Comparison of ENCODE assay signal across 8 cellular contexts in the genomic region with DNA sequence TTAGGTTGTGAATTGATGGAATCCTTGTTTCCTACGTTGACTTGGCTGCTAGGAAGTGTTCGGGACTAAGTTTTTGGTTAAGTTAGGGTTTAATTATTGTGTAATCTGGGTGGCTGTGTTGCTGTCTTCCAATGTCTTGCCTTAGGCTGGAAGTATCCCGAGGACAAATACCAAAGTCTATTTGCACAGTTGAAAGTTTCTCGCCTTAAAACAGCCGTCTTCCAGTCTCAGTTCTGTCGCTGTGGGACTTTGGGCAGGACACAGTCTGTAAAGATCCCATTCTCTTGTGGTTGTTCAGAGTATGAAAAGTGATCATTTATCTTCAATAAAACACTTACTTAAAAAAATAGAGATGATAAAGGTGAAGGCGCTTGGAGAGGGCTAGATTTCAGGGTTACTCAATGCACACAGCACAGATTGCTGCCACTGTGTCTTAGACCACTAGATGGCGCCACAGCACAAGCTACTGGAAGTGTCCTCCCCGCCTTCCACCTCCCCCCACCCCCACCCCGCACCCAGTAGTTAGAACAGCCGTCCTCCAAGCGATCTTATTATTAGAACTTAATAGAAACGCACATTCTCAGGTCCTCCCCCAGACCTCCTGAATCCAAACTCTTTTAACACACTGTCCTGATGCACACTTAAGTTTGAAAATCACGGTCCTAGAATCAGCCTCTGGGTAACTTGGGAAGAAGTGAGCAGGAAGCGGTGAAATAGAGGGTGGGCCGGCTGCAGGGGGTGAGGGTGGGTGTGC. TPM values are rescaled to one million over a fixed set of nuclear protein-coding genes. Genes with fewer than 3 reads are reported as not detected.
A peak's percentile ranks its signal among the peaks of the same experiment; 100 is the strongest.
DNase-seq lines count a peak whose midpoint lies in the region; ATAC-seq lines count a peak whose summit lies in the region.

No MANE protein-coding gene starts in this region.

- H3K36me3 ChIP-seq in HUES48 (ENCODE audit: control insufficient read depth, insufficient read depth, low read length) = no peaks in the 10 kb centered on the region

- DNase-seq in DMS79 (lab: John Stamatoyannopoulos, UW) (peak; percentile 34), NOMO-1 treated with DMSO at 0.1 percent for 48 hours (lab: John Stamatoyannopoulos, UW; ENCODE audit: unreplicated experiment) (peak; percentile 42), epithelial cell of prostate (ENCODE audit: low read depth, low spot score) (peak; percentile 16)
- peak; percentile 82 for DNase-seq in activated CD8-positive, alpha-beta memory T cell treated with anti-CD3 and anti-CD28 coated beads, Interleukin-2, amount 50 U/mL, for 4 hours
- DNase-seq in naive thymus-derived CD8-positive, alpha-beta T cell = peak; percentile 67 to 91 (median 78)
- DNase-seq in stimulated activated CD8-positive, alpha-beta memory T cell treated with anti-CD3 and anti-CD28 coated beads, Interleukin-7, amount 100 ng/mL, for 4 hours (ENCODE audit: low read depth in 2 of 2) = peak; percentile 61 to 73

- peaks cover 0 to 2% (median 0%) of the 10 kb centered on the region in 5 donors for H3K27me3 Mint-ChIP-seq in naive thymus-derived CD8-positive, alpha-beta T cell

- H3K4me3 Mint-ChIP-seq in naive thymus-derived CD8-positive, alpha-beta T cell = peak overlapping the region in 8 of 10 donors; percentile 8 to 50 (median 23)

- no peaks in the 10 kb centered on the region for H3K27me3 ChIP-seq in HUES48 (ENCODE audit: control insufficient read depth, insufficient read depth, low read length)

- H3K4me1 ChIP-seq in HUES48 (ENCODE audit: control insufficient read depth, insufficient read depth, low read length) = peaks cover 14% of the 10 kb centered on the region

- peaks cover 6 to 9% (median 9%) of the 10 kb centered on the region in 4 donors for H3K4me1 Mint-ChIP-seq in naive thymus-derived CD8-positive, alpha-beta T cell

- no peak overlapping the region for H3K27ac Mint-ChIP-seq in naive thymus-derived CD8-positive, alpha-beta T cell

- peak; percentile 98 to 99 for ATAC-seq in naive thymus-derived CD8-positive, alpha-beta T cell
- no peak for ATAC-seq in HG03442 (IDR thresholded peaks at IDR 0.05; ENCODE audit: unreplicated experiment)

- peak overlapping the region; percentile 40; the same call in 1 of the 2 replicates for H3K4me3 ChIP-seq in HUES48 (ENCODE audit: low read depth, low read length)

- peaks cover 0 to 1% (median 0%) of the 10 kb centered on the region in 3 donors for H3K36me3 Mint-ChIP-seq in naive thymus-derived CD8-positive, alpha-beta T cell

- POLR2A ChIA-PET in naive thymus-derived CD8-positive, alpha-beta T cell (lab: Charles Lee) = no interaction called here

- H3K27ac ChIP-seq in HUES48 (ENCODE audit: low read depth, low read length) (no peak overlapping the region), epithelial cell of prostate (no peak overlapping the region)

- no peak overlapping the region for H3K9ac ChIP-seq in HUES48 (ENCODE audit: low read depth, low read length)

- H3K9me3 ChIP-seq in HUES48 (ENCODE audit: control insufficient read depth, insufficient read depth, low read length) = no peaks in the 10 kb centered on the region

- H3K9me3 Mint-ChIP-seq in naive thymus-derived CD8-positive, alpha-beta T cell = no peaks in the 10 kb centered on the region

RNA-seq across cellular contexts. Expression of a gene that starts 45.8 kb away (rescaled TPM):
- total RNA-seq in naive thymus-derived CD8-positive, alpha-beta T cell = 10 to 100 TPM; 27.2 to 31.3 TPM
- 10 to 100 TPM; 14.5 to 26.9 (median 19.4) TPM for polyA plus RNA-seq in naive thymus-derived CD8-positive, alpha-beta T cell

Comparison
In these comparisons a context has a peak if more than half of its experiments do, and no peak if none do; other contexts are left out.
1. DNase-seq: peak in every context shown above with its lines; median percentile 82 in activated CD8-positive, alpha-beta memory T cell treated with anti-CD3 and anti-CD28 coated beads, Interleukin-2, amount 50 U/mL, for 4 hours; 78 in naive thymus-derived CD8-positive, alpha-beta T cell; 67 in stimulated activated CD8-positive, alpha-beta memory T cell treated with anti-CD3 and anti-CD28 coated beads, Interleukin-7, amount 100 ng/mL, for 4 hours; 42 in NOMO-1 treated with DMSO at 0.1 percent for 48 hours; 34 in DMS79; 16 in epithelial cell of prostate.